In the genomic region with DNA sequence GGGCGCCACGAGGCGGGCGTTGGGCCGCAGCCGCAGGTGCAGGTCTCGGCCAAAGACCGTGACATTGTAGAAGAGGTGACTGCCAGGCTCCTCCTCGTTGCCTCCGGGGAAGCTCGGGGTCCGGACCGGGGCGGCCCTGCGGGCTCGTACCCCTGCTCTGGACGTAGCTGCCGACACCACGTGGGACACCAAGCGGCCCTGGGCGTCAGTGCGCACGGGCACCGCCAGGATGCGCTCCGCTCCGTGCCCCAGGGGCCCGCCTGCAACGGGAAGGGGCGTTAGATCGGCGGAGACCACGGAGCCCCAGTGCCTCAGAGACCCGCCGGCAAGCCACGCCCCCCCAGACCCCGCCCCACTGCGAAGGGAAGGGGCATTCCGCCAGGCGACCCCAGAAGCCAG, we compare ENCODE assay signal across 1 cellular context.
TF ChIP-seq lines count a peak whose summit lies in the region.

No MANE protein-coding gene starts in this region.

TF ChIP-seq in GM23338, 12 proteins besides CTCF, POLR2A, EP300 and RAD21 (continued from another document):
- TF ChIP-seq, protein P1, sequence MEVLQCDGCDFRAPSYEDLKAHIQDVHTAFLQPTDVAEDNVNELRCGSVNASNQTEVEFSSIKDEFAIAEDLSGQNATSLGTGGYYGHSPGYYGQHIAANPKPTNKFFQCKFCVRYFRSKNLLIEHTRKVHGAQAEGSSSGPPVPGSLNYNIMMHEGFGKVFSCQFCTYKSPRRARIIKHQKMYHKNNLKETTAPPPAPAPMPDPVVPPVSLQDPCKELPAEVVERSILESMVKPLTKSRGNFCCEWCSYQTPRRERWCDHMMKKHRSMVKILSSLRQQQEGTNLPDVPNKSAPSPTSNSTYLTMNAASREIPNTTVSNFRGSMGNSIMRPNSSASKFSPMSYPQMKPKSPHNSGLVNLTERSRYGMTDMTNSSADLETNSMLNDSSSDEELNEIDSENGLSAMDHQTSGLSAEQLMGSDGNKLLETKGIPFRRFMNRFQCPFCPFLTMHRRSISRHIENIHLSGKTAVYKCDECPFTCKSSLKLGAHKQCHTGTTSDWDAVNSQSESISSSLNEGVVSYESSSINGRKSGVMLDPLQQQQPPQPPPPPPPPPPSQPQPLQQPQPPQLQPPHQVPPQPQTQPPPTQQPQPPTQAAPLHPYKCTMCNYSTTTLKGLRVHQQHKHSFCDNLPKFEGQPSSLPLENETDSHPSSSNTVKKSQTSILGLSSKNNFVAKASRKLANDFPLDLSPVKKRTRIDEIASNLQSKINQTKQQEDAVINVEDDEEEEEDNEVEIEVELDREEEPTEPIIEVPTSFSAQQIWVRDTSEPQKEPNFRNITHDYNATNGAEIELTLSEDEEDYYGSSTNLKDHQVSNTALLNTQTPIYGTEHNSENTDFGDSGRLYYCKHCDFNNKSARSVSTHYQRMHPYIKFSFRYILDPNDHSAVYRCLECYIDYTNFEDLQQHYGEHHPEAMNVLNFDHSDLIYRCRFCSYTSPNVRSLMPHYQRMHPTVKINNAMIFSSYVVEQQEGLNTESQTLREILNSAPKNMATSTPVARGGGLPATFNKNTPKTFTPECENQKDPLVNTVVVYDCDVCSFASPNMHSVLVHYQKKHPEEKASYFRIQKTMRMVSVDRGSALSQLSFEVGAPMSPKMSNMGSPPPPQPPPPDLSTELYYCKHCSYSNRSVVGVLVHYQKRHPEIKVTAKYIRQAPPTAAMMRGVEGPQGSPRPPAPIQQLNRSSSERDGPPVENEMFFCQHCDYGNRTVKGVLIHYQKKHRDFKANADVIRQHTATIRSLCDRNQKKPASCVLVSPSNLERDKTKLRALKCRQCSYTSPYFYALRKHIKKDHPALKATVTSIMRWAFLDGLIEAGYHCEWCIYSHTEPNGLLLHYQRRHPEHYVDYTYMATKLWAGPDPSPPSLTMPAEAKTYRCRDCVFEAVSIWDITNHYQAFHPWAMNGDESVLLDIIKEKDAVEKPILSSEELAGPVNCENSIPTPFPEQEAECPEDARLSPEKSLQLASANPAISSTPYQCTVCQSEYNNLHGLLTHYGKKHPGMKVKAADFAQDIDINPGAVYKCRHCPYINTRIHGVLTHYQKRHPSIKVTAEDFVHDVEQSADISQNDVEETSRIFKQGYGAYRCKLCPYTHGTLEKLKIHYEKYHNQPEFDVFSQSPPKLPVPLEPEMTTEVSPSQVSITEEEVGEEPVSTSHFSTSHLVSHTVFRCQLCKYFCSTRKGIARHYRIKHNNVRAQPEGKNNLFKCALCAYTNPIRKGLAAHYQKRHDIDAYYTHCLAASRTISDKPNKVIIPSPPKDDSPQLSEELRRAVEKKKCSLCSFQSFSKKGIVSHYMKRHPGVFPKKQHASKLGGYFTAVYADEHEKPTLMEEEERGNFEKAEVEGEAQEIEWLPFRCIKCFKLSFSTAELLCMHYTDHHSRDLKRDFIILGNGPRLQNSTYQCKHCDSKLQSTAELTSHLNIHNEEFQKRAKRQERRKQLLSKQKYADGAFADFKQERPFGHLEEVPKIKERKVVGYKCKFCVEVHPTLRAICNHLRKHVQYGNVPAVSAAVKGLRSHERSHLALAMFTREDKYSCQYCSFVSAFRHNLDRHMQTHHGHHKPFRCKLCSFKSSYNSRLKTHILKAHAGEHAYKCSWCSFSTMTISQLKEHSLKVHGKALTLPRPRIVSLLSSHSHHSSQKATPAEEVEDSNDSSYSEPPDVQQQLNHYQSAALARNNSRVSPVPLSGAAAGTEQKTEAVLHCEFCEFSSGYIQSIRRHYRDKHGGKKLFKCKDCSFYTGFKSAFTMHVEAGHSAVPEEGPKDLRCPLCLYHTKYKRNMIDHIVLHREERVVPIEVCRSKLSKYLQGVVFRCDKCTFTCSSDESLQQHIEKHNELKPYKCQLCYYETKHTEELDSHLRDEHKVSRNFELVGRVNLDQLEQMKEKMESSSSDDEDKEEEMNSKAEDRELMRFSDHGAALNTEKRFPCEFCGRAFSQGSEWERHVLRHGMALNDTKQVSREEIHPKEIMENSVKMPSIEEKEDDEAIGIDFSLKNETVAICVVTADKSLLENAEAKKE (CRISPR knock-in tag; IDR thresholded peaks at IDR 0.05) = no peak
- no peak for TF ChIP-seq ZNF114 (CRISPR knock-in tag; IDR thresholded peaks at IDR 0.05)
- TF ChIP-seq ZNF331 (CRISPR knock-in tag; IDR thresholded peaks at IDR 0.05; ENCODE audit: low read depth) = no peak
- TF ChIP-seq NANOG (IDR thresholded peaks at IDR 0.05; ENCODE audit: borderline replicate concordance) = no peak
- no peak for TF ChIP-seq EZH2 (IDR thresholded peaks at IDR 0.05; ENCODE audit: low read depth, unreplicated experiment)
